Comparison of ENCODE assay signal across 8 cellular contexts in genomic region chr19:14496849-14497346, GRCh38. TPM values are rescaled to one million over a fixed set of nuclear protein-coding genes. Genes with fewer than 3 reads are reported as not detected.
DNase-seq lines count a peak whose midpoint lies in the region; ATAC-seq and TF ChIP-seq lines count a peak whose summit lies in the region.

No MANE protein-coding gene starts in this region.

- H3K4me1 ChIP-seq in spleen, result peaks cover 22 to 44% (median 36%) of the 10 kb centered on the region in 6 donors

- H3K4me3 Mint-ChIP-seq in activated naive CD8-positive, alpha-beta T cell, result peak overlapping the region; percentile 84

- peak overlapping the region; percentile 90 for H3K27ac Mint-ChIP-seq in activated naive CD8-positive, alpha-beta T cell

- WGBS in spleen, 5 donors, result 71 to 80% (median 76%) methylated on average over 9 of the region's 9 CpGs

- peak overlapping the region in 3 of 8 donors; percentile 67 to 91 (median 87) for H3K4me3 ChIP-seq in spleen

- H3K9me3 ChIP-seq in spleen, result no peaks in the 10 kb centered on the region

- intact Hi-C loops in spleen (cut with DNase I; ENCODE audit: low total_unique reads), result no loop called here

- no peaks in the 10 kb centered on the region for H3K9me3 Mint-ChIP-seq in activated naive CD8-positive, alpha-beta T cell (ENCODE audit: low read depth)

- peaks cover 21% of the 10 kb centered on the region for H3K4me1 Mint-ChIP-seq in activated naive CD8-positive, alpha-beta T cell (ENCODE audit: low read depth)

- DNase-seq in DMS79 treated with DMSO at 0.1 percent for 48 hours (lab: John Stamatoyannopoulos, UW) (peak; percentile 13), DMS79 (lab: John Stamatoyannopoulos, UW) (no peak), inferior parietal cortex (ENCODE audit: extremely low spot score) (peak; percentile 67), spleen (no peak), GM03348 (ENCODE audit: low spot score) (no peak)

- ATAC-seq in GM18867 (IDR thresholded peaks at IDR 0.05; ENCODE audit: unreplicated experiment) (no peak), HG02852 (IDR thresholded peaks at IDR 0.05; ENCODE audit: unreplicated experiment) (no peak)

- peaks cover 2% of the 10 kb centered on the region for H3K36me3 Mint-ChIP-seq in activated naive CD8-positive, alpha-beta T cell

- TF ChIP-seq POLR2A in spleen (IDR thresholded peaks at IDR 0.05), result no peak

- H3K27me3 Mint-ChIP-seq in activated naive CD8-positive, alpha-beta T cell, result no peaks in the 10 kb centered on the region

- no peak for TF ChIP-seq CTCF in spleen (IDR thresholded peaks at IDR 0.05 in 8 of 11, conservative IDR thresholded peaks at IDR 0.05 in 3 of 11)

- peak overlapping the region in 5 of 8 donors; percentile 75 to 83 (median 77) for H3K27ac ChIP-seq in spleen

- peaks cover 0 to 10% (median 0%) of the 10 kb centered on the region in 6 donors for H3K36me3 ChIP-seq in spleen

- H3K27me3 ChIP-seq in spleen (replicated peaks in 1 of 7), result no peaks in the 10 kb centered on the region

RNA-seq across cellular contexts. Expression of gene GIPC1, which starts 1.0 kb away (rescaled TPM):
- total RNA-seq in spleen, result 10 to 100 TPM; 17.1 to 40.4 (median 21.7) TPM
- polyA plus RNA-seq in spleen, result 10 to 100 TPM; 30.0 to 58.1 (median 31.3) TPM

RNA-seq across cellular contexts. Expression of gene DNAJB1, which starts 21.3 kb away (rescaled TPM):
- total RNA-seq in spleen, result 100 to 1,000 TPM in 1 of 7 donors, 10 to 100 TPM in 6; 33.9 to 157 (median 43.0) TPM
- 10 to 100 TPM; 12.6 to 29.4 (median 19.7) TPM for polyA plus RNA-seq in spleen

RNA-seq across cellular contexts. Expression of gene PTGER1, which starts 21.7 kb away (rescaled TPM):
- 10 to 100 TPM in 5 of 7 donors, 1 to 10 TPM in 2; 4.6 to 26.8 (median 12.4) TPM for total RNA-seq in spleen
- polyA plus RNA-seq in spleen, result 1 to 10 TPM; 1.8 to 2.8 (median 2.2) TPM

RNA-seq across cellular contexts. Expression of gene TECR, which starts 32.5 kb away (rescaled TPM):
- 10 to 100 TPM; 51.6 to 92.2 (median 60.9) TPM for total RNA-seq in spleen
- 10 to 100 TPM; 75.8 to 89.0 (median 76.6) TPM for polyA plus RNA-seq in spleen

Comparison
In these comparisons a context has a peak if more than half of its experiments do, and no peak if none do; other contexts are left out.
1. DNase-seq: peak in DMS79 treated with DMSO at 0.1 percent for 48 hours (single experiment) and inferior parietal cortex (single experiment); none in DMS79 (single experiment), spleen (single experiment) and GM03348 (single experiment).